19 cellular contexts compared by ENCODE assay signal in the genomic region with DNA sequence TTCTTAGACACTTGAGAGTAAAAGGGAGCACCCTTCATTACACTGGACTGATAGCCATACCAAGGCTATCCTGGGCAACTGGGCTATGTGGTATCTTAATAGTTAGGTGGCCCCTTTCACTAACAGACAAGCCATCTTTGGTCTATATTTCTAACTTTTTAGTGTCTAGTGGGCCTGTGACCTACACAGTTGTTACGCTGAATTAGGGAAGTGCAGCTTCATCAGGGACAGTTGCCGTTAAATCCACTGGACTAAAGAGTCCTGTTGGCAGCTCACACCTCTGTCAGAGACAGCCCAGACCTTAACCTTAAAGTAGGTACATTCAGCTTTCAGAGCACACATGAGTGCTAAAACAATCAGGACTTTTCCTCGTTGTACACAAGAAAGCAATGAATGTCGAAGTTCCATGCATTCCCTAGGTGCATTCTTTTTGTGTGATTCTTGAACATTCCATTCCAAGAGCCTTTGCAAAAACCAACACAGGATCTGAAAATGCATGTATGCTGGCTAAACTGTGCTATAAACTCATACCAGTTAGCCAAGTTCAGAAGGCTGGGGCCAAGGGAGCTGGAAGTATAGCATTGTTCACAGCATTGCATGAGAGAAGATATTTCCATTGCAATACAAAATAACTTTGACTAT.
DNase-seq lines count a peak whose midpoint lies in the region; ATAC-seq, FAIRE-seq and TF ChIP-seq lines count a peak whose summit lies in the region.
"Had no signal": no experiment of that assay in that cellular context is flagged by ENCODE, and none has a peak within 500 bp of the region (broad histone marks: within the 10 kb centered on the region; RNA-seq: fewer than 3 reads in every experiment).

No MANE protein-coding gene starts in this region.

- no peaks in the 10 kb centered on the region for H4K20me1 ChIP-seq in HepG2 (ENCODE audit: insufficient read depth, low read length)

- in situ Hi-C loops in HepG2 (cut with HindIII; ENCODE audit: extremely low pct_ligation_motif_present, low pct_unique_long_range_greater_than_20kb): no loop called here
- in situ Hi-C loops in gastrocnemius medialis (cut with MboI; ENCODE audit: low sequenced_read_pairs in 4 of 4): no loop called here

- H3K4me2 ChIP-seq in HepG2 (ENCODE audit: low read depth, low read length): no peak overlapping the region
- H3K4me2 ChIP-seq: neural progenitor cell had no signal

- ATAC-seq in HepG2 (no peak), right lobe of liver (no peak), gastrocnemius medialis (no peak), HG03457 (IDR thresholded peaks at IDR 0.05; ENCODE audit: unreplicated experiment) (no peak), pancreas (no peak)
- ATAC-seq: GM12878, Right ventricle myocardium inferior had no signal

- intact Hi-C loops in HepG2 (cut with micrococcal nuclease; ENCODE audit: unreplicated experiment) (no loop called here), right lobe of liver (cut with DNase I) (no loop called here), gastrocnemius medialis (cut with DNase I; ENCODE audit: low total_unique reads) (no loop called here), pancreas (cut with DNase I) (no loop called here)

- no peak for FAIRE-seq in HepG2 (lab: Jason Lieb, UNC)
- FAIRE-seq in pancreas (lab: Jason Lieb, UNC): no peak
- FAIRE-seq: A204.1, GM12878 had no signal

- 55% methylated on average over 4 of the region's 4 CpGs for WGBS in HepG2 (ENCODE audit: low lambda C conversion rate)
- whole genome bisulfite sequencing in right lobe of liver (ENCODE audit: insufficient coverage, low coverage, low lambda C conversion rate, missing lambda C conversion rate): 90% methylated on average over 4 of the region's 4 CpGs
- WGBS in pancreas, 2 donors: 87 to 90% methylated on average over 4 of the region's 4 CpGs

- no peak overlapping the region for H3K9ac ChIP-seq in HepG2 (ENCODE audit: insufficient read depth, low read depth, low read length)
- H3K9ac ChIP-seq: neural progenitor cell had no signal

- H3K79me2 ChIP-seq in HepG2 (ENCODE audit: insufficient read depth, low read length): no peaks in the 10 kb centered on the region

- H3K4me1 ChIP-seq in HepG2 (ENCODE audit: insufficient read depth, low read length) (no peaks in the 10 kb centered on the region), right lobe of liver (peaks cover 0 to 11% (median 2%) of the 10 kb centered on the region in 4 donors), gastrocnemius medialis (no peaks in the 10 kb centered on the region), pancreas (no peaks in the 10 kb centered on the region)
- H3K4me1 ChIP-seq: neural progenitor cell, upper lobe of left lung had no signal

- H3K36me3 ChIP-seq in HepG2 (replicated peaks in 1 of 2; ENCODE audit: control insufficient read depth in 1 of 2, insufficient read depth in 2 of 2, low read length in 2 of 2): no peaks in the 10 kb centered on the region
- no peaks in the 10 kb centered on the region for H3K36me3 ChIP-seq in right lobe of liver
- no peaks in the 10 kb centered on the region for H3K36me3 ChIP-seq in kidney epithelial cell (ENCODE audit: control insufficient read depth, insufficient read depth, low read length)
- no peaks in the 10 kb centered on the region for H3K36me3 ChIP-seq in gastrocnemius medialis
- H3K36me3 ChIP-seq in pancreas: no peaks in the 10 kb centered on the region
- H3K36me3 ChIP-seq: neural progenitor cell, upper lobe of left lung had no signal

- TF ChIP-seq RAD21 in HepG2 (CRISPR knock-in tag; IDR thresholded peaks at IDR 0.05): no peak

- POLR2A ChIA-PET in HepG2 (lab: Yijun Ruan, JAX): no interaction called here

- TF ChIP-seq POLR2A in HepG2 (IDR thresholded peaks at IDR 0.05; ENCODE audit: insufficient read depth in 1 of 2, low read depth in 2 of 2, low read length in 2 of 2) (no peak), right lobe of liver (IDR thresholded peaks at IDR 0.05) (no peak), gastrocnemius medialis (IDR thresholded peaks at IDR 0.05) (no peak)

- H3K9me3 ChIP-seq in HepG2 (ENCODE audit: low read length) (no peaks in the 10 kb centered on the region), right lobe of liver (no peaks in the 10 kb centered on the region), gastrocnemius medialis (no peaks in the 10 kb centered on the region), pancreas (no peaks in the 10 kb centered on the region)

- no peak overlapping the region for H2AFZ ChIP-seq in HepG2 (ENCODE audit: low read length)
- H2AFZ ChIP-seq: neural progenitor cell had no signal

- BruUV-seq in HepG2 (replicated peaks; lab: Mats Ljungman, UMichigan): no TSS peak

- H3K4me3 ChIP-seq in HepG2 (replicated peaks in 1 of 3; ENCODE audit: insufficient read depth in 1 of 3, low read depth in 2 of 3, low read length in 3 of 3): no peak overlapping the region
- no peak overlapping the region for H3K4me3 ChIP-seq in right lobe of liver
- no peak overlapping the region for H3K4me3 ChIP-seq in coronary artery
- no peak overlapping the region for H3K4me3 ChIP-seq in kidney epithelial cell (ENCODE audit: low read depth, low read length)
- H3K4me3 ChIP-seq in gastrocnemius medialis: no peak overlapping the region
- no peak overlapping the region for H3K4me3 ChIP-seq in pancreas
- H3K4me3 ChIP-seq: GM12878, neural progenitor cell, upper lobe of left lung had no signal

- DNase-seq in HepG2 (ENCODE audit: low spot score) (peak; percentile 9), right lobe of liver (no peak), coronary artery (ENCODE audit: low spot score) (no peak), kidney epithelial cell (ENCODE audit: low read depth) (peak; percentile 52), gastrocnemius medialis (no peak), NCI-H2171 (lab: John Stamatoyannopoulos, UW) (no peak), pancreas (no peak)
- DNase-seq: activated CD8-positive, alpha-beta memory T cell treated with anti-CD3 and anti-CD28 coated beads, Interleukin-2, amount 50 U/mL, for 48 hours; DMS 273 treated with DMSO at 0.1 percent for 48 hours; erythroblast; H9; NCI-H1417; NCI-H69; upper lobe of left lung had no signal

- H3K27me3 ChIP-seq in HepG2 (ENCODE audit: control insufficient read depth in 1 of 2, insufficient read depth in 2 of 2, low read length in 2 of 2) (no peaks in the 10 kb centered on the region), right lobe of liver (no peaks in the 10 kb centered on the region), kidney epithelial cell (ENCODE audit: control insufficient read depth, insufficient read depth, low read length) (no peaks in the 10 kb centered on the region), gastrocnemius medialis (no peaks in the 10 kb centered on the region), pancreas (no peaks in the 10 kb centered on the region)
- H3K27me3 ChIP-seq: neural progenitor cell, upper lobe of left lung had no signal

- CTCF ChIA-PET in HepG2 (lab: Yijun Ruan, JAX; ENCODE audit: low intra/inter-chr PET ratio, low total read pairs): no interaction called here

- H3K27ac ChIP-seq in HepG2 (ENCODE audit: extremely low read length, insufficient read depth, low read length) (no peak overlapping the region), right lobe of liver (no peak overlapping the region), coronary artery (peak overlapping the region; percentile 42 to 77), gastrocnemius medialis (no peak overlapping the region), pancreas (no peak overlapping the region)
- H3K27ac ChIP-seq: neural progenitor cell, upper lobe of left lung had no signal

- TF ChIP-seq EP300 in HepG2 (IDR thresholded peaks at IDR 0.05; ENCODE audit: low read depth in 2 of 2, low read length in 2 of 2) (no peak), HepG2 (CRISPR knock-in tag; IDR thresholded peaks at IDR 0.05; ENCODE audit: borderline replicate concordance) (no peak)

- TF ChIP-seq CTCF in HepG2 (CRISPR knock-in tag; IDR thresholded peaks at IDR 0.05) (no peak), right lobe of liver (IDR thresholded peaks at IDR 0.05) (no peak), coronary artery (IDR thresholded peaks at IDR 0.05) (no peak), kidney epithelial cell (IDR thresholded peaks at IDR 0.05; ENCODE audit: insufficient read depth, low read length, poor library complexity, severe bottlenecking) (no peak), gastrocnemius medialis (IDR thresholded peaks at IDR 0.05 in 4 of 5, conservative IDR thresholded peaks at IDR 0.05 in 1 of 5) (no peak), pancreas (IDR thresholded peaks at IDR 0.05) (no peak)

TF ChIP-seq in HepG2, 621 proteins besides CTCF, POLR2A, EP300 and RAD21 (continues in another document):
- TF ChIP-seq, protein P1, sequence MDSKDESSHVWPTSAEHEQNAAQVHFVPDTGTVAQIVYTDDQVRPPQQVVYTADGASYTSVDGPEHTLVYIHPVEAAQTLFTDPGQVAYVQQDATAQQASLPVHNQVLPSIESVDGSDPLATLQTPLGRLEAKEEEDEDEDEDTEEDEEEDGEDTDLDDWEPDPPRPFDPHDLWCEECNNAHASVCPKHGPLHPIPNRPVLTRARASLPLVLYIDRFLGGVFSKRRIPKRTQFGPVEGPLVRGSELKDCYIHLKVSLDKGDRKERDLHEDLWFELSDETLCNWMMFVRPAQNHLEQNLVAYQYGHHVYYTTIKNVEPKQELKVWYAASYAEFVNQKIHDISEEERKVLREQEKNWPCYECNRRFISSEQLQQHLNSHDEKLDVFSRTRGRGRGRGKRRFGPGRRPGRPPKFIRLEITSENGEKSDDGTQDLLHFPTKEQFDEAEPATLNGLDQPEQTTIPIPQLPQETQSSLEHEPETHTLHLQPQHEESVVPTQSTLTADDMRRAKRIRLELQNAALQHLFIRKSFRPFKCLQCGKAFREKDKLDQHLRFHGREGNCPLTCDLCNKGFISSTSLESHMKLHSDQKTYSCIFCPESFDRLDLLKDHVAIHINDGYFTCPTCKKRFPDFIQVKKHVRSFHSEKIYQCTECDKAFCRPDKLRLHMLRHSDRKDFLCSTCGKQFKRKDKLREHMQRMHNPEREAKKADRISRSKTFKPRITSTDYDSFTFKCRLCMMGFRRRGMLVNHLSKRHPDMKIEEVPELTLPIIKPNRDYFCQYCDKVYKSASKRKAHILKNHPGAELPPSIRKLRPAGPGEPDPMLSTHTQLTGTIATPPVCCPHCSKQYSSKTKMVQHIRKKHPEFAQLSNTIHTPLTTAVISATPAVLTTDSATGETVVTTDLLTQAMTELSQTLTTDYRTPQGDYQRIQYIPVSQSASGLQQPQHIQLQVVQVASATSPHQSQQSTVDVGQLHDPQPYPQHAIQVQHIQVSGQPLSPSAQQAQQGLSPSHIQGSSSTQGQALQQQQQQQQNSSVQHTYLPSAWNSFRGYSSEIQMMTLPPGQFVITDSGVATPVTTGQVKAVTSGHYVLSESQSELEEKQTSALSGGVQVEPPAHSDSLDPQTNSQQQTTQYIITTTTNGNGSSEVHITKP (CRISPR knock-in tag; IDR thresholded peaks at IDR 0.05; ENCODE audit: low read depth): no peak
- TF ChIP-seq HNF4A (CRISPR knock-in tag; IDR thresholded peaks at IDR 0.05) (no peak), RFX3 (CRISPR knock-in tag; IDR thresholded peaks at IDR 0.05) (no peak), ZNF20 (CRISPR knock-in tag; IDR thresholded peaks at IDR 0.05) (no peak), ZNF446 (CRISPR knock-in tag; IDR thresholded peaks at IDR 0.05) (no peak)

Comparison
In these comparisons a context has a peak if more than half of its experiments do, and no peak if none do; other contexts are left out.
1. DNase-seq: peak in HepG2 (single experiment) and kidney epithelial cell (single experiment); none in right lobe of liver (0 of 3), coronary artery (single experiment), gastrocnemius medialis (0 of 2), NCI-H2171 (single experiment) and pancreas (0 of 6).
2. H3K27ac ChIP-seq: peak in coronary artery (2 of 2); none in HepG2 (single experiment), right lobe of liver (0 of 3), gastrocnemius medialis (0 of 4) and pancreas (0 of 4).